23 cellular contexts compared by ENCODE assay signal in genomic region chr5:143445726-143446125, GRCh38. TPM values are rescaled to one million over a fixed set of nuclear protein-coding genes. Genes with fewer than 3 reads are reported as not detected.
DNase-seq lines count a peak whose midpoint lies in the region; ATAC-seq and TF ChIP-seq lines count a peak whose summit lies in the region.
"Had no signal": no experiment of that assay in that cellular context is flagged by ENCODE, and none has a peak within 500 bp of the region (broad histone marks: within the 10 kb centered on the region; RNA-seq: fewer than 3 reads in every experiment).

No MANE protein-coding gene starts in this region.

- H3K27ac ChIP-seq in OCI-LY7 (ENCODE audit: low read depth, low read length, poor library complexity, severe bottlenecking) (no peak overlapping the region), upper lobe of left lung (no peak overlapping the region)
- H3K27ac ChIP-seq: coronary artery, heart right ventricle, ovary, RWPE1 had no signal

- TF ChIP-seq CTCF in OCI-LY7 (conservative IDR thresholded peaks at IDR 0.05; ENCODE audit: low read length) = no peak
- TF ChIP-seq CTCF in foreskin fibroblast (IDR thresholded peaks at IDR 0.05; ENCODE audit: low read depth, low read length) = no peak
- no peak for TF ChIP-seq CTCF in upper lobe of left lung (IDR thresholded peaks at IDR 0.05)

- H3K79me2 ChIP-seq in OCI-LY7 (ENCODE audit: insufficient read depth, low read depth, low read length) = no peaks in the 10 kb centered on the region

- H3K9me2 ChIP-seq in OCI-LY7 (ENCODE audit: insufficient read depth, low read length) = no peaks in the 10 kb centered on the region

- ATAC-seq in upper lobe of left lung (ENCODE audit: low FRiP score in 2 of 2) = no peak
- ATAC-seq: activated CD4-positive, CD25-positive, alpha-beta regulatory T cell treated with anti-CD3 and anti-CD28 coated beads, Interleukin-2, amount 50 U/mL, for 24 hours; activated CD8-positive, alpha-beta T cell treated with anti-CD3 and anti-CD28 coated beads for 36 hours; naive thymus-derived CD4-positive, alpha-beta T cell; right cardiac atrium had no signal

- TF ChIP-seq EP300 in upper lobe of left lung (IDR thresholded peaks at IDR 0.05) = no peak

- no peaks in the 10 kb centered on the region for H3K27me3 ChIP-seq in upper lobe of left lung
- H3K27me3 ChIP-seq: heart right ventricle, ovary had no signal

- CTCF ChIA-PET in OCI-LY7 (lab: Charles Lee; ENCODE audit: unreplicated experiment) = interaction anchor here (0.7 kb wide), 1 partner anchor 12 kb away, joined by 3 read pairs; no protein-coding TSS in a partner anchor

- H3K4me1 ChIP-seq in OCI-LY7 (ENCODE audit: insufficient read depth, low read length, poor library complexity, severe bottlenecking) (peaks cover 33% of the 10 kb centered on the region), upper lobe of left lung (no peaks in the 10 kb centered on the region)

- no peaks in the 10 kb centered on the region for H4K20me1 ChIP-seq in OCI-LY7 (ENCODE audit: insufficient read depth, low read length)

- no peak overlapping the region for H3K4me3 ChIP-seq in OCI-LY7 (ENCODE audit: low read depth, low read length, poor library complexity, severe bottlenecking)
- H3K4me3 ChIP-seq in foreskin fibroblast (ENCODE audit: low read depth in 1 of 2, low read length in 2 of 2) = no peak overlapping the region
- H3K4me3 ChIP-seq in upper lobe of left lung = no peak overlapping the region
- H3K4me3 ChIP-seq: coronary artery, heart right ventricle, ovary had no signal

- H3K4me2 ChIP-seq in OCI-LY7 (ENCODE audit: low read length) = peak overlapping the region; percentile 27

- POLR2A ChIA-PET in OCI-LY7 (lab: Charles Lee) = interaction anchor here (0.5 to 3.2 kb wide), 21 partner anchors 9 to 1643 kb away, joined by 3 to 28 read pairs (median 3); no protein-coding TSS in a partner anchor

- peak overlapping the region; percentile 84; the same call in 1 of the 2 replicates for H2AFZ ChIP-seq in OCI-LY7 (ENCODE audit: low read length)

- DNase-seq in D341Med (ENCODE audit: low spot score) (peak; percentile 42), HCEC 1CT (peak; percentile 16), OCI-LY7 (ENCODE audit: low spot score) (no peak), foreskin fibroblast (peak; percentile 24 to 61), posterior vena cava (ENCODE audit: low spot score) (no peak), SW480 (ENCODE audit: low spot score) (no peak), upper lobe of left lung (no peak)
- no peak for DNase-seq in stimulated activated CD4-positive, alpha-beta T cell treated with anti-CD3 and anti-CD28 coated beads, Interleukin-4, amount 100 ng/mL, for 1 hour
- DNase-seq: activated CD8-positive, alpha-beta T cell treated with anti-CD3 and anti-CD28 coated beads for 36 hours; activated naive CD4-positive, alpha-beta T cell treated with Interleukin-2 at 50 U/mL for 16 hours; activated T-cell treated with anti-CD3 and anti-CD28 coated beads, Interleukin-2, amount 50 U/mL, for 1 hour; heart right ventricle; mesenchymal stem cell; naive thymus-derived CD4-positive, alpha-beta T cell; NCI-H1092 treated with DMSO at 0.1 percent for 48 hours; NCI-H510A; ovary; right cardiac atrium; stimulated activated CD8-positive, alpha-beta memory T cell treated with anti-CD3 and anti-CD28 coated beads, Interleukin-4, amount 100 ng/mL, for 48 hours; trophoblast cell had no signal

- BruUV-seq in OCI-LY7 (replicated peaks; lab: Mats Ljungman, UMichigan) = no TSS peak

- no peak for TF ChIP-seq POLR2A in upper lobe of left lung (IDR thresholded peaks at IDR 0.05)

- H3K36me3 ChIP-seq in OCI-LY7 (ENCODE audit: insufficient read depth, low read length) (no peaks in the 10 kb centered on the region; the same call in 1 of the 2 replicates), upper lobe of left lung (no peaks in the 10 kb centered on the region)
- H3K36me3 ChIP-seq: heart right ventricle, ovary had no signal

- WGBS in upper lobe of left lung, 2 donors = 51 to 62% methylated on average over 3 of the region's 3 CpGs

- H3K9me3 ChIP-seq in OCI-LY7 (ENCODE audit: low read length) = no peaks in the 10 kb centered on the region
- H3K9me3 ChIP-seq in upper lobe of left lung = no peaks in the 10 kb centered on the region
- H3K9me3 ChIP-seq: heart right ventricle, ovary had no signal

- intact Hi-C loops in OCI-LY7 (cut with micrococcal nuclease; ENCODE audit: unreplicated experiment) (no loop called here), posterior vena cava (cut with DNase I) (no loop called here)

RNA-seq across cellular contexts. Expression of gene NR3C1, which starts 42.2 kb away (rescaled TPM):
- total RNA-seq in OCI-LY7 (2014; rRNA removed; shearing (Covaris generic)) = 45.0 and 45.6 TPM in 2 replicates
- total RNA-seq in OCI-LY7 (2022) (98.1 and 106 TPM in 2 replicates), posterior vena cava (10 to 100 TPM; 67.8 to 73.5 TPM), upper lobe of left lung (100 to 1,000 TPM in 1 of 6 donors, 10 to 100 TPM in 5; 44.5 to 101 (median 72.7) TPM)

Comparison
In these comparisons a context has a peak if more than half of its experiments do, and no peak if none do; other contexts are left out.
1. DNase-seq: peak in D341Med (single experiment), HCEC 1CT (single experiment) and foreskin fibroblast (2 of 2); none in OCI-LY7 (single experiment), posterior vena cava (single experiment), SW480 (single experiment), stimulated activated CD4-positive, alpha-beta T cell treated with anti-CD3 and anti-CD28 coated beads, Interleukin-4, amount 100 ng/mL, for 1 hour (single experiment) and upper lobe of left lung (0 of 2).